In genomic region chr4:112152496-112152895, GRCh38 we compare ENCODE assay signal across 1 cellular context.
TF ChIP-seq lines count a peak whose summit lies in the region.

No MANE protein-coding gene starts in this region.

TF ChIP-seq in K562, 482 proteins besides CTCF, POLR2A, EP300 and RAD21:
- no peak for TF ChIP-seq ZNF644 (tag; IDR thresholded peaks at IDR 0.05; ENCODE audit: low read depth)
- peak; percentile 6; the same call in 1 of the 2 replicates for TF ChIP-seq L3MBTL2 (IDR thresholded peaks at IDR 0.05)
- no peak for TF ChIP-seq IRF1 (CRISPR knock-in tag; IDR thresholded peaks at IDR 0.05; ENCODE audit: borderline replicate concordance)
- TF ChIP-seq RUNX1 (IDR thresholded peaks at IDR 0.05; ENCODE audit: low read depth): no peak
